In genomic region chr9:26324787-26325186, GRCh38 we compare ENCODE assay signal across 22 cellular contexts.
DNase-seq lines count a peak whose midpoint lies in the region; ATAC-seq and TF ChIP-seq lines count a peak whose summit lies in the region.
"Had no signal": no experiment of that assay in that cellular context is flagged by ENCODE, and none has a peak within 500 bp of the region (broad histone marks: within the 10 kb centered on the region; RNA-seq: fewer than 3 reads in every experiment).

No MANE protein-coding gene starts in this region.

- peaks cover 7% of the 10 kb centered on the region for H3K9me3 Mint-ChIP-seq in osteocyte (ENCODE audit: unreplicated experiment)
- H3K9me3 Mint-ChIP-seq: type B pancreatic cell had no signal

- TF ChIP-seq CTCF in AG10803 (conservative IDR thresholded peaks at IDR 0.05; ENCODE audit: low read length) (no peak), fibroblast of the aortic adventitia (IDR thresholded peaks at IDR 0.05; ENCODE audit: insufficient read depth, low read length) (no peak), osteocyte (IDR thresholded peaks at IDR 0.05) (no peak)

- H3K4me3 ChIP-seq in AG10803 (ENCODE audit: low read length) (no peak overlapping the region), fibroblast of the aortic adventitia (ENCODE audit: low read depth, low read length) (no peak overlapping the region)
- H3K4me3 ChIP-seq: PC-9, SJSA1 had no signal

- ATAC-seq in T-helper 17 cell: no peak
- ATAC-seq: activated CD4-positive, CD25-positive, alpha-beta regulatory T cell treated with anti-CD3 and anti-CD28 coated beads, Interleukin-2, amount 50 U/mL, for 24 hours; activated naive CD8-positive, alpha-beta T cell treated with anti-CD3 and anti-CD28 coated beads, Interleukin-2, amount 50 U/mL, for 24 hours; activated T-helper 17 cell treated with anti-CD3 and anti-CD28 coated beads, Interleukin-2, amount 50 U/mL, for 72 hours had no signal

- H3K4me1 Mint-ChIP-seq in osteocyte (ENCODE audit: unreplicated experiment) (peaks cover 34% of the 10 kb centered on the region), T-helper 17 cell (no peaks in the 10 kb centered on the region)
- H3K4me1 Mint-ChIP-seq: activated naive CD8-positive, alpha-beta T cell treated with anti-CD3 and anti-CD28 coated beads, Interleukin-2, amount 50 U/mL, for 24 hours; activated T-helper 17 cell treated with anti-CD3 and anti-CD28 coated beads, Interleukin-2, amount 50 U/mL, for 72 hours had no signal

- H3K4me3 Mint-ChIP-seq in osteocyte (ENCODE audit: unreplicated experiment) (no peak overlapping the region), T-helper 17 cell (no peak overlapping the region)
- H3K4me3 Mint-ChIP-seq: activated naive CD8-positive, alpha-beta T cell treated with anti-CD3 and anti-CD28 coated beads, Interleukin-2, amount 50 U/mL, for 24 hours; activated T-helper 17 cell treated with anti-CD3 and anti-CD28 coated beads, Interleukin-2, amount 50 U/mL, for 72 hours; stimulated activated naive CD8-positive, alpha-beta T cell treated with anti-CD3 and anti-CD28 coated beads, Interleukin-15, Interleukin-2, amounts not matched to agents 100 ng/mL and 50 ng/mL, for 24 hours; type B pancreatic cell had no signal

- no peaks in the 10 kb centered on the region for H3K9me3 ChIP-seq in T-helper 17 cell (ENCODE audit: control insufficient read depth, low read length, poor library complexity, severe bottlenecking)
- H3K9me3 ChIP-seq: SJSA1 had no signal

- H3K27me3 Mint-ChIP-seq in osteocyte (ENCODE audit: unreplicated experiment) (no peaks in the 10 kb centered on the region), T-helper 17 cell (no peaks in the 10 kb centered on the region)
- H3K27me3 Mint-ChIP-seq: activated naive CD8-positive, alpha-beta T cell treated with anti-CD3 and anti-CD28 coated beads, Interleukin-2, amount 50 U/mL, for 24 hours; activated T-helper 17 cell treated with anti-CD3 and anti-CD28 coated beads, Interleukin-2, amount 50 U/mL, for 72 hours; stimulated activated naive CD8-positive, alpha-beta T cell treated with anti-CD3 and anti-CD28 coated beads, Interleukin-15, Interleukin-2, amounts not matched to agents 100 ng/mL and 50 ng/mL, for 24 hours; type B pancreatic cell had no signal

- DNase-seq in AG10803 (ENCODE audit: low read depth) (peak; percentile 44), LHCN-M2 (ENCODE audit: low read depth) (peak; percentile 75), fibroblast of the aortic adventitia (ENCODE audit: low read depth) (peak; percentile 39), osteocyte (ENCODE audit: extremely low spot score, unreplicated experiment) (no peak), T-helper 17 cell (no peak), NCI-H2196 (lab: John Stamatoyannopoulos, UW; ENCODE audit: unreplicated experiment) (no peak), SKM-1 treated with dmso at 0.1 percent for 144 hours (lab: John Stamatoyannopoulos, UW; ENCODE audit: unreplicated experiment) (no peak)
- no peak for DNase-seq in activated CD4-positive, alpha-beta T cell treated with anti-CD3 and anti-CD28 coated beads, Interleukin-2, amount 50 U/mL, for 1 hour
- DNase-seq: activated naive CD8-positive, alpha-beta T cell treated with anti-CD3 and anti-CD28 coated beads, Interleukin-2, amount 50 U/mL, for 24 hours; Kasumi-1; NCI-H1105 treated with DMSO at 0.1 percent for 48 hours; NCI-H2171; NCI-H748 treated with DMSO at 0.1 percent for 48 hours; PC-9; right cardiac atrium; stimulated activated CD4-positive, alpha-beta T cell treated with anti-CD3 and anti-CD28 coated beads, Interleukin-1b, Interleukin-23, amount 100 ng/mL, for 48 hours; T-helper 9 cell had no signal

- peak overlapping the region; percentile 46 for H3K27ac Mint-ChIP-seq in osteocyte (ENCODE audit: unreplicated experiment)
- no peak overlapping the region for H3K27ac Mint-ChIP-seq in T-helper 17 cell
- H3K27ac Mint-ChIP-seq: activated naive CD8-positive, alpha-beta T cell treated with anti-CD3 and anti-CD28 coated beads, Interleukin-2, amount 50 U/mL, for 24 hours; activated T-helper 17 cell treated with anti-CD3 and anti-CD28 coated beads, Interleukin-2, amount 50 U/mL, for 72 hours; stimulated activated naive CD8-positive, alpha-beta T cell treated with anti-CD3 and anti-CD28 coated beads, Interleukin-15, Interleukin-2, amounts not matched to agents 100 ng/mL and 50 ng/mL, for 24 hours; type B pancreatic cell had no signal

- peaks cover 7% of the 10 kb centered on the region for H3K36me3 Mint-ChIP-seq in osteocyte (ENCODE audit: unreplicated experiment)
- H3K36me3 Mint-ChIP-seq in T-helper 17 cell (ENCODE audit: low read depth): no peaks in the 10 kb centered on the region
- H3K36me3 Mint-ChIP-seq: type B pancreatic cell had no signal

Comparison
In these comparisons a context has a peak if more than half of its experiments do, and no peak if none do; other contexts are left out.
1. DNase-seq: peak in AG10803 (single experiment), LHCN-M2 (single experiment) and fibroblast of the aortic adventitia (single experiment); none in osteocyte (single experiment), T-helper 17 cell (0 of 3), NCI-H2196 (single experiment), SKM-1 treated with dmso at 0.1 percent for 144 hours (single experiment) and activated CD4-positive, alpha-beta T cell treated with anti-CD3 and anti-CD28 coated beads, Interleukin-2, amount 50 U/mL, for 1 hour (single experiment).